1 cellular context compared by ENCODE assay signal in the genomic region with DNA sequence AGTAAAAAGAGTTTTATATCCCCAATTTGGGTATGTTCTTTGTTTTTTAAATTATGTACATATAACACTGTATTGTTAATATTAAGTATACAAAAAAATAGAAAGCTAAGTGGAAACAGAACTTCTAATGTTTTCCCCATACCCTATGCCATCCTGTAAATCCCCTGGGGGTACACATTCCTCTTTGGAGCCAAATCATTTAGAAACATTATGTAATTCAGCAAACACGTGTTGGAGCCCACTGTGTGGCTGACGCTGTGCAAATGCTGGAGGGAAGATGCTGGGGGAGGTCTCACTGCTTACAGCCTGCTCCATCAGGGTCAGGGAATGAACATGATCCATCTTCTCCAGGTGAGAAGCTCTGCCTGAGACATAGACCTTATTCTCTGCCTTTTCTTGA.
TF ChIP-seq lines count a peak whose summit lies in the region.

No MANE protein-coding gene starts in this region.

TF ChIP-seq in H1, 55 proteins besides CTCF, POLR2A, EP300 and RAD21 (continued from another document):
- TF ChIP-seq SIRT6 (IDR thresholded peaks at IDR 0.05; ENCODE audit: low read length) (no peak), MAFK (IDR thresholded peaks at IDR 0.05; ENCODE audit: low read depth, low read length) (no peak), KDM4A (IDR thresholded peaks at IDR 0.05; ENCODE audit: low read depth, low read length, severe bottlenecking) (no peak), TAF1 (IDR thresholded peaks at IDR 0.05; ENCODE audit: low read depth, low read length) (no peak), SAP30 (IDR thresholded peaks at IDR 0.05; ENCODE audit: insufficient read depth, insufficient replicate concordance, low read length) (no peak)
